9 cellular contexts compared by ENCODE assay signal in genomic region chr18:31942999-31943894, GRCh38. TPM values are rescaled to one million over a fixed set of nuclear protein-coding genes. Genes with fewer than 3 reads are reported as not detected.
DNase-seq lines count a peak whose midpoint lies in the region; ATAC-seq, FAIRE-seq and TF ChIP-seq lines count a peak whose summit lies in the region.
"Had no signal": no experiment of that assay in that cellular context is flagged by ENCODE, and none has a peak within 500 bp of the region (broad histone marks: within the 10 kb centered on the region; RNA-seq: fewer than 3 reads in every experiment).

Gene TRAPPC8 (minus strand): TSS chr18:31943128. CDS start chr18:31942764, 364 bp downstream.

- peak within 1 kb of the TSS; percentile 80 to 89 for H3K27ac ChIP-seq in kidney (ENCODE audit: low read depth in 2 of 2, low read length in 2 of 2)

- H3K9me3 ChIP-seq in kidney (ENCODE audit: control insufficient read depth in 1 of 2, low read length in 2 of 2) = no peaks in the 10 kb centered on the region

- intact Hi-C loops in kidney (cut with DNase I) = no loop called here

- FAIRE-seq in kidney (lab: Jason Lieb, UNC) = no peak
- FAIRE-seq: islet of Langerhans had no signal

- ATAC-seq in GM19035 (IDR thresholded peaks at IDR 0.05; ENCODE audit: unreplicated experiment) (peak; percentile 82), HG03354 (IDR thresholded peaks at IDR 0.05; ENCODE audit: poor library complexity, severe bottlenecking, unreplicated experiment) (peak; percentile 87)

- TF ChIP-seq CTCF in kidney (IDR thresholded peaks at IDR 0.05; ENCODE audit: borderline replicate concordance, extremely low read depth, insufficient read depth) = no peak

- peak; percentile 95 for DNase-seq in AML-193 (lab: John Stamatoyannopoulos, UW)
- DNase-seq in NCI-H446 treated with DMSO at 0.1 percent for 48 hours (lab: John Stamatoyannopoulos, UW) = peak; percentile 93
- peak; percentile 89 for DNase-seq in activated CD4-positive, CD25-positive, alpha-beta regulatory T cell treated with anti-CD3 and anti-CD28 coated beads, Interleukin-2, amount 50 U/mL, for 72 hours
- DNase-seq in cerebellar nuclear complex (lab: John Stamatoyannopoulos, UW) = peak; percentile 85 to 92
- DNase-seq in kidney = peak; percentile 99
- peak; percentile 92 for DNase-seq in stimulated activated CD4-positive, alpha-beta T cell treated with anti-CD3 and anti-CD28 coated beads, Interleukin-15, amount 100 ng/mL, for 24 hours

- H3K9ac ChIP-seq in kidney (ENCODE audit: low read length in 2 of 2) = peak within 1 kb of the TSS; percentile 70 to 87

- no peaks in the 10 kb centered on the region for H3K36me3 ChIP-seq in kidney (ENCODE audit: control insufficient read depth in 1 of 2, insufficient read depth in 2 of 2, low read length in 2 of 2)

- H3K4me1 ChIP-seq in kidney (ENCODE audit: control insufficient read depth in 1 of 2, insufficient read depth in 1 of 2, low read depth in 1 of 2, low read length in 2 of 2) = peaks cover 0 to 3% of the 10 kb centered on the region in 2 donors

- peak within 1 kb of the TSS; percentile 97 for H3K4me3 ChIP-seq in kidney (ENCODE audit: low read length in 2 of 2)

RNA-seq across cellular contexts. Expression of gene TRAPPC8, which starts in this region (rescaled TPM):
- total RNA-seq in kidney = 44.6 TPM
- 28.7 TPM for polyA plus RNA-seq in kidney (ENCODE audit: insufficient read depth, low read depth, low replicate concordance)

Comparison
In these comparisons a context has a peak if more than half of its experiments do, and no peak if none do; other contexts are left out.
1. Peak in every context shown above with its lines: DNase-seq, ATAC-seq, H3K4me3 ChIP-seq and H3K27ac ChIP-seq.